ENCODE assay signal across 8 cellular contexts in genomic region chr2:190069936-190070696, GRCh38. TPM values are rescaled to one million over a fixed set of nuclear protein-coding genes. Genes with fewer than 3 reads are reported as not detected.
DNase-seq lines count a peak whose midpoint lies in the region; ATAC-seq, FAIRE-seq and TF ChIP-seq lines count a peak whose summit lies in the region.

No MANE protein-coding gene starts in this region.

- ATAC-seq in A549 (peak in 1 of 2 experiments; percentile 43; a peak in 2 of 6 replicates), HG03469 (IDR thresholded peaks at IDR 0.05; ENCODE audit: unreplicated experiment) (peak; percentile 67)

- no peaks in the 10 kb centered on the region for H3K9me3 ChIP-seq in A549

- H3K4me3 ChIP-seq in A549 (no peak overlapping the region), astrocyte of the spinal cord (ENCODE audit: low read depth, low read length) (no peak overlapping the region)

- TF ChIP-seq POLR2A in A549 (IDR thresholded peaks at IDR 0.05; ENCODE audit: low read length): no peak

- CTCF ChIA-PET in A549 (lab: Yijun Ruan, JAX): interaction anchor here (0.6 to 3.1 kb wide), 11 partner anchors 8 to 410 kb away, joined by 3 to 15 read pairs (median 3); partner anchors contain the start of gene ASNSD1

- TF ChIP-seq RAD21 in A549 (conservative IDR thresholded peaks at IDR 0.05 in 1 of 2, IDR thresholded peaks at IDR 0.05 in 1 of 2): peak; percentile 87 to 94

- peak; percentile 7 to 74 for DNase-seq in A549 (ENCODE audit: low read depth in 1 of 2, low spot score in 1 of 2)
- peak; percentile 64 for DNase-seq in NCI-H748 (lab: John Stamatoyannopoulos, UW; ENCODE audit: unreplicated experiment)
- DNase-seq in astrocyte of the spinal cord (ENCODE audit: low read depth, low spot score): peak; percentile 80
- DNase-seq in kidney glomerular epithelial cell (lab: John Stamatoyannopoulos, UW): peak; percentile 77
- peak; percentile 23 for DNase-seq in urothelium cell line (ENCODE audit: low spot score)
- DNase-seq in NCI-H187 treated with DMSO at 0.1 percent for 48 hours (lab: John Stamatoyannopoulos, UW): no peak

- in situ Hi-C loops in astrocyte of the spinal cord (cut with HindIII; ENCODE audit: low sequenced_read_pairs): no loop called here

- no peaks in the 10 kb centered on the region for H3K4me1 ChIP-seq in A549

- no peak overlapping the region for H3K27ac ChIP-seq in A549

- FAIRE-seq in A549 (lab: Jason Lieb, UNC) (no peak), G401.6 (lab: Jason Lieb, UNC) (peak; percentile 97), urothelium cell line (lab: Jason Lieb, UNC) (no peak)

- no peak overlapping the region for H3K4me2 ChIP-seq in A549

- POLR2A ChIA-PET in A549 (lab: Yijun Ruan, JAX): no interaction called here

- 62% methylated on average over 3 of the region's 3 CpGs for WGBS in A549 (ENCODE audit: missing lambda C conversion rate)

- peak; percentile 82 for TF ChIP-seq CTCF in A549 (IDR thresholded peaks at IDR 0.05)
- peak; percentile 68 for TF ChIP-seq CTCF in astrocyte of the spinal cord (IDR thresholded peaks at IDR 0.05; ENCODE audit: low read depth, low read length)

- TF ChIP-seq EP300 in A549 (IDR thresholded peaks at IDR 0.05): no peak

TF ChIP-seq in A549, 52 proteins besides CTCF, POLR2A, EP300 and RAD21:
- TF ChIP-seq SMC3 (IDR thresholded peaks at IDR 0.05) (peak; percentile 93), HOXA7 (CRISPR knock-in tag; IDR thresholded peaks at IDR 0.05) (no peak), MAX (IDR thresholded peaks at IDR 0.05) (no peak)
TF ChIP-seq in A549: peak in this region for 1.

RNA-seq across cellular contexts. Expression of gene MSTN, which starts 7.6 kb away (rescaled TPM):
- 0.13 and 0.20 TPM in 2 replicates for polyA plus RNA-seq in A549 (2011; rRNA removed)
- not detected in 2 replicates for polyA plus RNA-seq in A549 (2012; cell fraction: cytosol; rRNA removed)
- 0.04 and 0.05 TPM in 2 replicates for polyA plus RNA-seq in A549 (2012; cell fraction: nucleus; rRNA removed)
- 0.03 to 0.06 TPM (median 0.05 TPM) in 3 replicates for polyA plus RNA-seq in A549 (2017; fragmentation: RNase III; extraction: RNeasy Plus Mini Kit Qiagen cat#74134 plus additional on column Dnase treatment)
- polyA minus RNA-seq in A549 (2011; rRNA and poly(A)+ RNA removed): not detected in 2 replicates
